Comparison of ENCODE assay signal across 13 cellular contexts in the genomic region with DNA sequence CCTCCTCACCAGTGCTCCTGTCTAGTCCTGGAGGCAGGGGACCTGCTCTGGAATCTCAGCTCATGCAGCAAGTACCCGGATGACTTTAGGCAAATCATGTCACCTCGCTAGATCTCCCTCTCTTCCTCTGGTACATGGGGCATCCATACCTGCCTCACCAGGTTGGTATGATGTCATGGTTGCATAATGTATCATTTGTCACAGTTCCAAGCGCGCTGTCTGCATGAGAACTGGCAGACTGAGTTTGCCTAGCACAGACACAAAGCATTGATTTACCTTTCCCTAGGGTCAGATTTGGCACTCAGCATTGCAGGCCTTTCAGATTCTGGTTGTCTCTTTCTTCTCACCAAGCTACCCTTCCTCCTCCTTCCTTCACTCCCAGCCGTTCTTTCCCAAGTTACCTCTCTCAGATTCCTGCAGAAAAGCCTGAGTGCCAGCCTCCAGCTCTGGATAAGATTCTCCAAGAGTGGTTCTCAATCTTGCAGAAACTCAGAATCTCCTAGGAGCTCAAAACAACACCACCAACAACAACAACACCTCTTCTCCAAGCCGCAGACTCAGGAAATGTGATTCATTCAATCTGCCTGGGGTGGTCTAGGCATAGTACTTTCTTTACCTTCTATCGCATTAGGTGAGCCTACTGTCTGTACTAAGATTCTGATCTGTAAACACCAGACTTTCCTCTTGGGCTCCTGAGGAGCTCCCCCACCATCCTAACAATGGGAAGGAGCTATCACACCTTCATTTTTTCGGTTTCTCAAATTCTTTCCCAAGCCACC. TPM values are rescaled to one million over a fixed set of nuclear protein-coding genes. Genes with fewer than 3 reads are reported as not detected.
DNase-seq lines count a peak whose midpoint lies in the region; ATAC-seq lines count a peak whose summit lies in the region.
"Had no signal": no experiment of that assay in that cellular context is flagged by ENCODE, and none has a peak within 500 bp of the region (broad histone marks: within the 10 kb centered on the region; RNA-seq: fewer than 3 reads in every experiment).

No MANE protein-coding gene starts in this region.

- H3K4me3 Mint-ChIP-seq in activated CD8-positive, alpha-beta T cell treated with anti-CD3 and anti-CD28 coated beads, Interleukin-2, amount 10 ng/mL, durations not matched to agents 7 days and 5 days: no peak overlapping the region
- no peak overlapping the region for H3K4me3 Mint-ChIP-seq in activated T-helper 1 cell treated with anti-CD3 and anti-CD28 coated beads, Interleukin-12 subunit alpha, Interleukin-12 subunit beta, Interleukin-2, Interleukin-4 antibody, amounts not matched to agents 30 ng/mL and 10 ng/mL and 1 ng/mL, durations not matched to agents 14 hours and 24 hours and 36 hours
- H3K4me3 Mint-ChIP-seq: GM23338 had no signal

- intact Hi-C loops in activated T-helper 1 cell treated with anti-CD3 and anti-CD28 coated beads, Interleukin-12 subunit alpha, Interleukin-12 subunit beta, Interleukin-2, Interleukin-4 antibody, amounts not matched to agents 30 ng/mL and 10 ng/mL and 1 ng/mL, durations not matched to agents 14 hours and 24 hours and 36 hours (cut with micrococcal nuclease): no loop called here
- intact Hi-C loops in left colon (cut with DNase I, micrococcal nuclease): no loop called here

- no peaks in the 10 kb centered on the region for H3K36me3 Mint-ChIP-seq in activated CD8-positive, alpha-beta T cell treated with anti-CD3 and anti-CD28 coated beads, Interleukin-2, amount 10 ng/mL, durations not matched to agents 7 days and 5 days (ENCODE audit: low read depth)
- no peaks in the 10 kb centered on the region for H3K36me3 Mint-ChIP-seq in activated T-helper 1 cell treated with anti-CD3 and anti-CD28 coated beads, Interleukin-12 subunit alpha, Interleukin-12 subunit beta, Interleukin-2, Interleukin-4 antibody, amounts not matched to agents 30 ng/mL and 10 ng/mL and 1 ng/mL, durations not matched to agents 14 hours and 24 hours and 36 hours (ENCODE audit: low read depth)
- H3K36me3 Mint-ChIP-seq: activated naive CD4-positive, alpha-beta T cell treated with anti-CD3 and anti-CD28 coated beads, Interleukin-2, amount 50 U/mL, for 72 hours had no signal

- DNase-seq in stimulated activated CD8-positive, alpha-beta memory T cell treated with anti-CD3 and anti-CD28 coated beads, Interleukin-12 subunit alpha, Interleukin-12 subunit beta, amount 100 ng/mL, for 1 hour (ENCODE audit: low read depth): peak; percentile 8
- DNase-seq in stimulated activated CD8-positive, alpha-beta memory T cell treated with anti-CD3 and anti-CD28 coated beads, Interleukin-4, amount 100 ng/mL, for 48 hours: no peak
- DNase-seq in activated CD8-positive, alpha-beta T cell treated with anti-CD3 and anti-CD28 coated beads, Interleukin-2, amount 10 ng/mL, durations not matched to agents 7 days and 5 days: no peak
- DNase-seq in islet precursor cell (peak; percentile 85), left colon (no peak), germinal center (ENCODE audit: low spot score) (no peak)
- DNase-seq in activated T-helper 1 cell treated with anti-CD3 and anti-CD28 coated beads, Interleukin-12 subunit alpha, Interleukin-12 subunit beta, Interleukin-2, Interleukin-4 antibody, amounts not matched to agents 30 ng/mL and 10 ng/mL and 1 ng/mL, durations not matched to agents 14 hours and 24 hours and 36 hours (ENCODE audit: low spot score): no peak
- DNase-seq: DMS53, mucosa of descending colon had no signal

- no peaks in the 10 kb centered on the region for H3K9me3 Mint-ChIP-seq in activated CD8-positive, alpha-beta T cell treated with anti-CD3 and anti-CD28 coated beads, Interleukin-2, amount 10 ng/mL, durations not matched to agents 7 days and 5 days (ENCODE audit: insufficient read depth)
- H3K9me3 Mint-ChIP-seq in activated T-helper 1 cell treated with anti-CD3 and anti-CD28 coated beads, Interleukin-12 subunit alpha, Interleukin-12 subunit beta, Interleukin-2, Interleukin-4 antibody, amounts not matched to agents 30 ng/mL and 10 ng/mL and 1 ng/mL, durations not matched to agents 14 hours and 24 hours and 36 hours: no peaks in the 10 kb centered on the region
- H3K9me3 Mint-ChIP-seq: activated naive CD4-positive, alpha-beta T cell treated with anti-CD3 and anti-CD28 coated beads, Interleukin-2, amount 50 U/mL, for 72 hours; GM23338 had no signal

- ATAC-seq in activated CD8-positive, alpha-beta T cell treated with anti-CD3 and anti-CD28 coated beads, Interleukin-2, amount 10 ng/mL, durations not matched to agents 7 days and 5 days: peak; percentile 63
- no peak for ATAC-seq in GM18870 (IDR thresholded peaks at IDR 0.05; ENCODE audit: unreplicated experiment)
- no peak for ATAC-seq in left colon
- ATAC-seq: mucosa of descending colon had no signal

- CTCF ChIA-PET in activated CD8-positive, alpha-beta T cell treated with anti-CD3 and anti-CD28 coated beads, Interleukin-2, amount 10 ng/mL, durations not matched to agents 7 days and 5 days (lab: Charles Lee): interaction anchor here (1.2 to 4.5 kb wide), 2 partner anchors 28 to 32 kb away, joined by 3 to 16 read pairs; no protein-coding TSS in a partner anchor

- peaks cover 4% of the 10 kb centered on the region for H3K4me1 Mint-ChIP-seq in activated CD8-positive, alpha-beta T cell treated with anti-CD3 and anti-CD28 coated beads, Interleukin-2, amount 10 ng/mL, durations not matched to agents 7 days and 5 days (ENCODE audit: low read depth)
- H3K4me1 Mint-ChIP-seq in activated T-helper 1 cell treated with anti-CD3 and anti-CD28 coated beads, Interleukin-12 subunit alpha, Interleukin-12 subunit beta, Interleukin-2, Interleukin-4 antibody, amounts not matched to agents 30 ng/mL and 10 ng/mL and 1 ng/mL, durations not matched to agents 14 hours and 24 hours and 36 hours (ENCODE audit: low read depth): no peaks in the 10 kb centered on the region
- H3K4me1 Mint-ChIP-seq: GM23338 had no signal

- H3K27me3 Mint-ChIP-seq in activated CD8-positive, alpha-beta T cell treated with anti-CD3 and anti-CD28 coated beads, Interleukin-2, amount 10 ng/mL, durations not matched to agents 7 days and 5 days (ENCODE audit: low read depth): no peaks in the 10 kb centered on the region
- H3K27me3 Mint-ChIP-seq in activated T-helper 1 cell treated with anti-CD3 and anti-CD28 coated beads, Interleukin-12 subunit alpha, Interleukin-12 subunit beta, Interleukin-2, Interleukin-4 antibody, amounts not matched to agents 30 ng/mL and 10 ng/mL and 1 ng/mL, durations not matched to agents 14 hours and 24 hours and 36 hours (ENCODE audit: insufficient read depth): no peaks in the 10 kb centered on the region

- POLR2A ChIA-PET in activated CD8-positive, alpha-beta T cell treated with anti-CD3 and anti-CD28 coated beads, Interleukin-2, amount 10 ng/mL, durations not matched to agents 7 days and 5 days (lab: Charles Lee): no interaction called here

- H3K27ac Mint-ChIP-seq in activated CD8-positive, alpha-beta T cell treated with anti-CD3 and anti-CD28 coated beads, Interleukin-2, amount 10 ng/mL, durations not matched to agents 7 days and 5 days: no peak overlapping the region
- H3K27ac Mint-ChIP-seq in activated T-helper 1 cell treated with anti-CD3 and anti-CD28 coated beads, Interleukin-12 subunit alpha, Interleukin-12 subunit beta, Interleukin-2, Interleukin-4 antibody, amounts not matched to agents 30 ng/mL and 10 ng/mL and 1 ng/mL, durations not matched to agents 14 hours and 24 hours and 36 hours: no peak overlapping the region
- H3K27ac Mint-ChIP-seq: activated naive CD4-positive, alpha-beta T cell treated with anti-CD3 and anti-CD28 coated beads, Interleukin-2, amount 50 U/mL, for 72 hours; GM23338; progenitor cell of endocrine pancreas had no signal

RNA-seq across cellular contexts. Expression of a gene that starts 29.5 kb away (rescaled TPM):
- 1 to 10 TPM; 1.1 to 1.2 TPM for total RNA-seq in activated CD8-positive, alpha-beta T cell treated with anti-CD3 and anti-CD28 coated beads, Interleukin-2, amount 10 ng/mL, durations not matched to agents 7 days and 5 days
- 13.0 and 13.1 TPM in 2 replicates for total RNA-seq in activated T-helper 1 cell treated with anti-CD3 and anti-CD28 coated beads, Interleukin-12 subunit alpha, Interleukin-12 subunit beta, Interleukin-2, Interleukin-4 antibody, amounts not matched to agents 30 ng/mL and 10 ng/mL and 1 ng/mL, durations not matched to agents 14 hours and 24 hours and 36 hours
- total RNA-seq in left colon: 10 to 100 TPM; 29.1 to 73.4 TPM

RNA-seq across cellular contexts. Expression of a gene that starts 43.2 kb away (rescaled TPM):
- total RNA-seq in activated CD8-positive, alpha-beta T cell treated with anti-CD3 and anti-CD28 coated beads, Interleukin-2, amount 10 ng/mL, durations not matched to agents 7 days and 5 days: 10 to 100 TPM; 46.9 to 48.0 TPM
- total RNA-seq in activated T-helper 1 cell treated with anti-CD3 and anti-CD28 coated beads, Interleukin-12 subunit alpha, Interleukin-12 subunit beta, Interleukin-2, Interleukin-4 antibody, amounts not matched to agents 30 ng/mL and 10 ng/mL and 1 ng/mL, durations not matched to agents 14 hours and 24 hours and 36 hours: 65.1 and 66.3 TPM in 2 replicates
- total RNA-seq in left colon: 10 to 100 TPM; 31.3 to 42.7 TPM

Comparison
In these comparisons a context has a peak if more than half of its experiments do, and no peak if none do; other contexts are left out.
1. DNase-seq: peak in stimulated activated CD8-positive, alpha-beta memory T cell treated with anti-CD3 and anti-CD28 coated beads, Interleukin-12 subunit alpha, Interleukin-12 subunit beta, amount 100 ng/mL, for 1 hour (single experiment) and islet precursor cell (single experiment); none in stimulated activated CD8-positive, alpha-beta memory T cell treated with anti-CD3 and anti-CD28 coated beads, Interleukin-4, amount 100 ng/mL, for 48 hours (single experiment), activated CD8-positive, alpha-beta T cell treated with anti-CD3 and anti-CD28 coated beads, Interleukin-2, amount 10 ng/mL, durations not matched to agents 7 days and 5 days (single experiment), activated T-helper 1 cell treated with anti-CD3 and anti-CD28 coated beads, Interleukin-12 subunit alpha, Interleukin-12 subunit beta, Interleukin-2, Interleukin-4 antibody, amounts not matched to agents 30 ng/mL and 10 ng/mL and 1 ng/mL, durations not matched to agents 14 hours and 24 hours and 36 hours (single experiment), left colon (0 of 2) and germinal center (single experiment).